In genomic region chr9:37452611-37453010, GRCh38 we compare ENCODE assay signal across 16 cellular contexts.
"Had no signal": no experiment of that assay in that cellular context is flagged by ENCODE, and none has a peak within 500 bp of the region (broad histone marks: within the 10 kb centered on the region; RNA-seq: fewer than 3 reads in every experiment).

No MANE protein-coding gene starts in this region.

- H3K27ac Mint-ChIP-seq: activated CD4-positive, alpha-beta memory T cell treated with anti-CD3 and anti-CD28 coated beads, Interleukin-2, amount 10 ng/mL, durations not matched to agents 7 days and 5 days had no signal

- H3K36me3 ChIP-seq: ovary had no signal

- H3K4me3 Mint-ChIP-seq: activated CD4-positive, alpha-beta memory T cell treated with anti-CD3 and anti-CD28 coated beads, Interleukin-2, amount 10 ng/mL, durations not matched to agents 7 days and 5 days; activated T-cell treated with anti-CD3 and anti-CD28 coated beads, Interleukin-2, amount 50 U/mL, for 4 hours; naive B cell had no signal

- ATAC-seq: activated T-cell treated with anti-CD3 and anti-CD28 coated beads, Interleukin-2, amount 50 U/mL, for 4 hours; esophagus mucosa; left colon; sciatic nerve had no signal

- H3K9me3 ChIP-seq: ovary, stomach, testis, upper lobe of left lung had no signal

- H3K4me3 ChIP-seq: lung, ovary, spleen, stomach, testis, upper lobe of left lung had no signal

- DNase-seq: activated CD4-positive, alpha-beta memory T cell treated with anti-CD3 and anti-CD28 coated beads, Interleukin-2, amount 10 ng/mL, durations not matched to agents 7 days and 5 days; activated CD4-positive, alpha-beta T cell treated with anti-CD3 and anti-CD28 coated beads for 4 hours; activated effector memory CD4-positive, alpha-beta T cell treated with Interleukin-2 at 50 U/mL for 16 hours; activated naive CD4-positive, alpha-beta T cell treated with anti-CD3 and anti-CD28 coated beads, Interleukin-2, amount 50 U/mL, for 16 hours; activated T-cell treated with anti-CD3 and anti-CD28 coated beads, Interleukin-2, amount 50 U/mL, for 4 hours; left colon; naive B cell; ovary; spleen; stomach; testis; upper lobe of left lung; WERI-Rb-1 had no signal

- H3K27me3 Mint-ChIP-seq: activated CD4-positive, alpha-beta memory T cell treated with anti-CD3 and anti-CD28 coated beads, Interleukin-2, amount 10 ng/mL, durations not matched to agents 7 days and 5 days; naive B cell had no signal

- H3K9me3 Mint-ChIP-seq: activated CD4-positive, alpha-beta memory T cell treated with anti-CD3 and anti-CD28 coated beads, Interleukin-2, amount 10 ng/mL, durations not matched to agents 7 days and 5 days; activated T-cell treated with anti-CD3 and anti-CD28 coated beads, Interleukin-2, amount 50 U/mL, for 4 hours; naive B cell had no signal

- H3K27ac ChIP-seq: ovary, spleen, upper lobe of left lung, WERI-Rb-1 had no signal

- H3K27me3 ChIP-seq: ovary, spleen, stomach, testis, upper lobe of left lung had no signal
